In genomic region chr16:89596061-89596689, GRCh38 we compare ENCODE assay signal across 15 cellular contexts. TPM values are rescaled to one million over a fixed set of nuclear protein-coding genes. Genes with fewer than 3 reads are reported as not detected.
A peak's percentile ranks its signal among the peaks of the same experiment; 100 is the strongest.
DNase-seq lines count a peak whose midpoint lies in the region; ATAC-seq, FAIRE-seq and TF ChIP-seq lines count a peak whose summit lies in the region.
"Had no signal": no experiment of that assay in that cellular context is flagged by ENCODE, and none has a peak within 500 bp of the region (broad histone marks: within the 10 kb centered on the region; RNA-seq: fewer than 3 reads in every experiment).

No MANE protein-coding gene starts in this region.

- H3K4ac ChIP-seq in IMR-90 (ENCODE audit: low read depth, low read length): no peak overlapping the region
- H3K4ac ChIP-seq in H1 (replicated peaks; ENCODE audit: insufficient read length, low read depth, low read length): no peak overlapping the region
- no peak overlapping the region for H3K4ac ChIP-seq in neuronal stem cell (ENCODE audit: low read length)

- DNase-seq in CD8-positive, alpha-beta memory T cell: no peak
- no peak for DNase-seq in IMR-90
- DNase-seq in H1 (ENCODE audit: low read depth in 1 of 2, low spot score in 2 of 2): no peak
- DNase-seq in neuronal stem cell (ENCODE audit: low spot score): no peak
- no peak for DNase-seq in NCI-H1930 (lab: John Stamatoyannopoulos, UW)
- no peak for DNase-seq in PC-3
- DNase-seq: Calu3, DMS 273 treated with DMSO at 0.1 percent for 48 hours had no signal

- no peaks in the 10 kb centered on the region for H3K9me2 ChIP-seq in PC-3 (replicated peaks; ENCODE audit: low read length)

- no peak overlapping the region for H3K4me2 ChIP-seq in IMR-90 (ENCODE audit: low read depth, low read length)
- H3K4me2 ChIP-seq in H1 (ENCODE audit: insufficient read depth in 1 of 2, low read depth in 2 of 2, low read length in 2 of 2): no peak overlapping the region
- no peak overlapping the region for H3K4me2 ChIP-seq in neuronal stem cell (ENCODE audit: insufficient read depth, low read length, poor library complexity, severe bottlenecking)
- no peak overlapping the region for H3K4me2 ChIP-seq in PC-3 (ENCODE audit: low read length)
- H3K4me2 ChIP-seq: KMS-11 had no signal

- no peaks in the 10 kb centered on the region; the same call in 1 of the 2 replicates for H3K9me1 ChIP-seq in IMR-90 (ENCODE audit: insufficient read depth, low read length)

- H3K23ac ChIP-seq in IMR-90 (ENCODE audit: low read depth, low read length) (no peak overlapping the region), H1 (ENCODE audit: insufficient read length) (no peak overlapping the region), neuronal stem cell (ENCODE audit: low read depth, low read length, poor library complexity) (peak overlapping the region; percentile 40)

- no peak for TF ChIP-seq EP300 in H1 (IDR thresholded peaks at IDR 0.05; ENCODE audit: borderline replicate concordance in 1 of 2, low read depth in 2 of 2, low read length in 2 of 2)

- no peaks in the 10 kb centered on the region for H3K36me3 Mint-ChIP-seq in CD8-positive, alpha-beta memory T cell
- H3K36me3 Mint-ChIP-seq: CD14-positive monocyte, IgD-negative memory B cell had no signal

- no peak overlapping the region for H3K4me3 ChIP-seq in CD8-positive, alpha-beta memory T cell (ENCODE audit: low read length)
- H3K4me3 ChIP-seq in IMR-90 (ENCODE audit: insufficient read depth, low read depth, low read length): no peak overlapping the region
- H3K4me3 ChIP-seq in H1 (ENCODE audit: extremely low read depth in 1 of 4, insufficient read depth in 2 of 4, low read depth in 3 of 4, low read length in 4 of 4): no peak overlapping the region
- peak overlapping the region in 1 of 2 donors; percentile 45 for H3K4me3 ChIP-seq in neuronal stem cell (ENCODE audit: low read length in 2 of 2)
- H3K4me3 ChIP-seq in PC-3 (ENCODE audit: low read length): no peak overlapping the region

- intact Hi-C loops in IMR-90 (cut with micrococcal nuclease): no loop called here
- intact Hi-C loops in PC-3 (cut with micrococcal nuclease): no loop called here

- in situ Hi-C loops in IMR-90 (cut with MboI; ENCODE audit: low sequenced_read_pairs): no loop called here

- no peaks in the 10 kb centered on the region for H3K27me3 Mint-ChIP-seq in CD8-positive, alpha-beta memory T cell
- H3K27me3 Mint-ChIP-seq: IgD-negative memory B cell had no signal

- dilution Hi-C loops in IMR-90 (cut with HindIII; ENCODE audit: low sequenced_read_pairs, unreplicated experiment): no loop called here

- no peak overlapping the region for H4K8ac ChIP-seq in IMR-90 (ENCODE audit: low read depth in 2 of 2, low read length in 2 of 2)
- H4K8ac ChIP-seq in H1 (ENCODE audit: extremely low read depth, insufficient read depth, low read length): no peak overlapping the region; the same call in 1 of the 2 replicates
- no peak overlapping the region for H4K8ac ChIP-seq in neuronal stem cell (ENCODE audit: low read depth, low read length)

- no peak overlapping the region for H2BK120ac ChIP-seq in IMR-90 (ENCODE audit: low read depth, low read length)
- no peak overlapping the region for H2BK120ac ChIP-seq in H1 (replicated peaks; ENCODE audit: low read depth, low read length)
- H2BK120ac ChIP-seq in neuronal stem cell (ENCODE audit: low read depth, low read length): no peak overlapping the region

- H3K9ac ChIP-seq in IMR-90 (ENCODE audit: low read depth, low read length) (no peak overlapping the region), H1 (replicated peaks in 1 of 4; ENCODE audit: extremely low read depth in 1 of 4, low read depth in 3 of 4, low read length in 3 of 4) (no peak overlapping the region), neuronal stem cell (ENCODE audit: low read depth, low read length, poor library complexity) (no peak overlapping the region), PC-3 (ENCODE audit: low read length) (no peak overlapping the region)
- H3K9ac ChIP-seq: KMS-11 had no signal

- peak overlapping the region in 7 of 8 donors; percentile 26 to 90 (median 54) for H3K27ac Mint-ChIP-seq in CD8-positive, alpha-beta memory T cell
- H3K27ac Mint-ChIP-seq: CD14-positive monocyte, IgD-negative memory B cell had no signal

- CTCF ChIA-PET in CD8-positive, alpha-beta memory T cell (lab: Charles Lee): no interaction called here
- CTCF ChIA-PET in IMR-90 (lab: Yijun Ruan, JAX) (interaction anchor here (1.1 kb wide), 1 partner anchor 12 kb away, joined by 4 read pairs; no protein-coding TSS in a partner anchor), H1 (lab: Charles Lee; ENCODE audit: partially characterized antibody) (interaction anchor here (0.5 to 0.9 kb wide), 3 partner anchors 15 to 222 kb away, joined by 3 read pairs; no protein-coding TSS in a partner anchor), PC-3 (lab: Charles Lee) (no interaction called here)

- H3K4me1 Mint-ChIP-seq in CD8-positive, alpha-beta memory T cell: peaks cover 18 to 43% (median 21%) of the 10 kb centered on the region in 3 donors
- H3K4me1 Mint-ChIP-seq: CD14-positive monocyte had no signal

- H3K79me1 ChIP-seq in IMR-90 (ENCODE audit: low read depth in 1 of 2, low read length in 2 of 2) (no peaks in the 10 kb centered on the region), H1 (ENCODE audit: low read depth, low read length) (no peaks in the 10 kb centered on the region), neuronal stem cell (ENCODE audit: low read depth, low read length) (no peaks in the 10 kb centered on the region)

- H3K4me1 ChIP-seq in CD8-positive, alpha-beta memory T cell (ENCODE audit: insufficient read depth, low read length): peaks cover 11% of the 10 kb centered on the region
- H3K4me1 ChIP-seq in IMR-90 (ENCODE audit: control insufficient read depth, insufficient read depth, low read length) (no peaks in the 10 kb centered on the region), H1 (replicated peaks in 1 of 4; ENCODE audit: control insufficient read depth in 3 of 4, insufficient read depth in 4 of 4, low read length in 3 of 4) (no peaks in the 10 kb centered on the region; a peak in 1 of 7 replicates), neuronal stem cell (ENCODE audit: control insufficient read depth in 2 of 2, insufficient read depth in 1 of 2, low read depth in 1 of 2, low read length in 2 of 2) (peaks cover 6 to 19% of the 10 kb centered on the region in 2 donors), PC-3 (ENCODE audit: insufficient read depth, low read length) (no peaks in the 10 kb centered on the region)

- H4K20me1 ChIP-seq in IMR-90 (ENCODE audit: insufficient read depth, low read length) (no peaks in the 10 kb centered on the region), H1 (replicated peaks in 1 of 2; ENCODE audit: control insufficient read depth in 1 of 2, insufficient read depth in 2 of 2, low read length in 2 of 2) (peaks cover 0 to 7% of the 10 kb centered on the region in 2 experiments), PC-3 (ENCODE audit: low read length) (no peaks in the 10 kb centered on the region)

- H2BK15ac ChIP-seq in IMR-90 (ENCODE audit: low read depth, low read length) (no peak overlapping the region), H1 (ENCODE audit: low read length) (no peak overlapping the region), neuronal stem cell (ENCODE audit: low read length) (no peak overlapping the region)

- H2AK9ac ChIP-seq in IMR-90 (replicated peaks; ENCODE audit: low read depth, low read length, poor library complexity): no peak overlapping the region

- H3K79me2 ChIP-seq in H1 (ENCODE audit: control insufficient read depth in 1 of 2, insufficient read depth in 2 of 2, low read length in 2 of 2): no peaks in the 10 kb centered on the region
- no peaks in the 10 kb centered on the region for H3K79me2 ChIP-seq in PC-3 (ENCODE audit: low read length)

- no peaks in the 10 kb centered on the region; the same call in 1 of the 2 replicates for H3K23me2 ChIP-seq in H1 (ENCODE audit: low read depth, low read length)

- no peaks in the 10 kb centered on the region for H3K9me3 Mint-ChIP-seq in CD8-positive, alpha-beta memory T cell
- H3K9me3 Mint-ChIP-seq: IgD-negative memory B cell had no signal

- no peak overlapping the region for H3K4me3 Mint-ChIP-seq in CD8-positive, alpha-beta memory T cell
- H3K4me3 Mint-ChIP-seq: CD14-positive monocyte had no signal

- POLR2A ChIA-PET in CD8-positive, alpha-beta memory T cell (lab: Charles Lee): no interaction called here
- POLR2A ChIA-PET in IMR-90 (lab: Charles Lee; ENCODE audit: unreplicated experiment): no interaction called here
- POLR2A ChIA-PET in H1 (lab: Charles Lee; ENCODE audit: partially characterized antibody): interaction anchor here (0.9 to 2.5 kb wide), 5 partner anchors 10 to 326 kb away, joined by 3 to 8 read pairs (median 3); no protein-coding TSS in a partner anchor
- POLR2A ChIA-PET in PC-3 (lab: Charles Lee; ENCODE audit: unreplicated experiment): no interaction called here

- BruUV-seq in IMR-90 (replicated peaks; lab: Mats Ljungman, UMichigan): no TSS peak
- no TSS peak for BruUV-seq in PC-3 (replicated peaks; lab: Mats Ljungman, UMichigan)

- 0 out of 2 replicates have a peak overlapping the region, but pooled peaks have one; percentile 39 for H2BK12ac ChIP-seq in H1 (ENCODE audit: low read depth, low read length)
- H2BK12ac ChIP-seq in neuronal stem cell (ENCODE audit: low read length): peak overlapping the region; percentile 50

- 88% methylated on average over 7 of the region's 25 CpGs; no CpG with 5 or more reads in 1 of the 2 experiments for WGBS in IMR-90 (ENCODE audit: extremely low coverage in 2 of 2, insufficient read length in 1 of 2), 2 experiments
- 94% methylated on average over 25 of the region's 25 CpGs; no CpG with 5 or more reads in 1 of the 2 experiments for WGBS in H1 (ENCODE audit: extremely low coverage in 1 of 2, insufficient coverage in 1 of 2, insufficient read length in 1 of 2, insufficient replicate concordance in 2 of 2, low coverage in 1 of 2, low lambda C conversion rate in 2 of 2, missing lambda C conversion rate in 1 of 2), 2 experiments
- no CpG with 5 or more reads among the region's 25 CpGs for WGBS in neuronal stem cell (ENCODE audit: extremely low coverage in 2 of 2, insufficient read length in 2 of 2, insufficient replicate concordance in 1 of 2), 2 donors

- no peak for TF ChIP-seq RAD21 in IMR-90 (IDR thresholded peaks at IDR 0.05; ENCODE audit: low read length)
- no peak for TF ChIP-seq RAD21 in H1 (IDR thresholded peaks at IDR 0.05 in 1 of 2, conservative IDR thresholded peaks at IDR 0.05 in 1 of 2; ENCODE audit: low read depth in 2 of 2, low read length in 2 of 2)

- H3K27me3 ChIP-seq in CD8-positive, alpha-beta memory T cell (ENCODE audit: insufficient read depth, low read length, poor library complexity, severe bottlenecking): no peaks in the 10 kb centered on the region
- H3K27me3 ChIP-seq in IMR-90 (ENCODE audit: control insufficient read depth, insufficient read depth, low read length) (no peaks in the 10 kb centered on the region), H1 (replicated peaks in 1 of 4; ENCODE audit: control insufficient read depth in 3 of 4, extremely low read depth in 1 of 4, insufficient read depth in 3 of 4, low read length in 3 of 4) (no peaks in the 10 kb centered on the region), neuronal stem cell (ENCODE audit: control insufficient read depth in 3 of 3, insufficient read depth in 3 of 3, low read depth in 1 of 3, low read length in 3 of 3) (no peaks in the 10 kb centered on the region), PC-3 (ENCODE audit: low read length) (no peaks in the 10 kb centered on the region)

- H3K9me3 ChIP-seq in CD8-positive, alpha-beta memory T cell (ENCODE audit: low read length): no peaks in the 10 kb centered on the region
- no peaks in the 10 kb centered on the region for H3K9me3 ChIP-seq in IMR-90 (ENCODE audit: control insufficient read depth, insufficient read depth, low read length)
- no peaks in the 10 kb centered on the region for H3K9me3 ChIP-seq in H1 (ENCODE audit: insufficient read depth in 2 of 2, low read depth in 1 of 2, low read length in 1 of 2)
- peaks cover 0 to 3% of the 10 kb centered on the region in 2 donors for H3K9me3 ChIP-seq in neuronal stem cell (replicated peaks in 1 of 2; ENCODE audit: control insufficient read depth in 2 of 2, insufficient read depth in 1 of 2, low read depth in 1 of 2, low read length in 2 of 2)
- no peaks in the 10 kb centered on the region for H3K9me3 ChIP-seq in PC-3 (ENCODE audit: low read length)

- no peak overlapping the region for H2AFZ ChIP-seq in IMR-90 (replicated peaks; ENCODE audit: low read length, poor library complexity)
- no peak overlapping the region for H2AFZ ChIP-seq in H1 (ENCODE audit: low read length)
- H2AFZ ChIP-seq in neuronal stem cell (ENCODE audit: low read length): no peak overlapping the region
- no peak overlapping the region for H2AFZ ChIP-seq in PC-3 (ENCODE audit: low read length)

- FAIRE-seq in H1 (lab: Jason Lieb, UNC): no peak
- FAIRE-seq: H54 had no signal

- H4K91ac ChIP-seq in IMR-90 (ENCODE audit: insufficient read depth, low read depth, low read length): no peak overlapping the region
- H4K91ac ChIP-seq in H1 (replicated peaks; ENCODE audit: insufficient read length, low read length): no peak overlapping the region
- no peak overlapping the region for H4K91ac ChIP-seq in neuronal stem cell (ENCODE audit: low read depth, low read length, poor library complexity)

- H3K18ac ChIP-seq in IMR-90 (ENCODE audit: low read depth, low read length) (no peak overlapping the region), H1 (ENCODE audit: extremely low read depth, low read length) (no peak overlapping the region; the same call in 1 of the 2 replicates), neuronal stem cell (ENCODE audit: low read length) (peak overlapping the region; percentile 5)

- no peak for TF ChIP-seq POLR2A in IMR-90 (IDR thresholded peaks at IDR 0.05; ENCODE audit: low read depth, low read length)
- no peak for TF ChIP-seq POLR2A in H1 (IDR thresholded peaks at IDR 0.05; ENCODE audit: control extremely low read depth in 1 of 2, low read depth in 2 of 2, low read length in 2 of 2)

- no peak overlapping the region for H3K27ac ChIP-seq in CD8-positive, alpha-beta memory T cell (ENCODE audit: low read depth, low read length)
- H3K27ac ChIP-seq in IMR-90 (ENCODE audit: insufficient read depth, low read length): no peak overlapping the region
- H3K27ac ChIP-seq in H1 (ENCODE audit: low read depth, low read length): no peak overlapping the region
- no peak overlapping the region for H3K27ac ChIP-seq in neuronal stem cell (replicated peaks; ENCODE audit: low read length)
- no peak overlapping the region for H3K27ac ChIP-seq in PC-3 (ENCODE audit: low read length)
- H3K27ac ChIP-seq: KMS-11 had no signal

- H2BK5ac ChIP-seq in IMR-90 (ENCODE audit: low read depth, low read length, poor library complexity, severe bottlenecking): no peak overlapping the region
- H2BK5ac ChIP-seq in H1 (ENCODE audit: low read depth, low read length): peak overlapping the region; percentile 60; the same call in 1 of the 2 replicates
- H2BK5ac ChIP-seq in neuronal stem cell (ENCODE audit: low read length): peak overlapping the region; percentile 77

- ATAC-seq in IMR-90 (ENCODE audit: low read depth) (no peak), HG02763 (IDR thresholded peaks at IDR 0.05; ENCODE audit: unreplicated experiment) (no peak), PC-3 (no peak)

- no peaks in the 10 kb centered on the region for H3K36me3 ChIP-seq in CD8-positive, alpha-beta memory T cell (ENCODE audit: insufficient read depth, low read length)
- no peaks in the 10 kb centered on the region; the same call in 1 of the 2 replicates for H3K36me3 ChIP-seq in IMR-90 (ENCODE audit: control insufficient read depth, insufficient read depth, low read length)
- H3K36me3 ChIP-seq in H1 (ENCODE audit: control insufficient read depth in 2 of 4, insufficient read depth in 4 of 4, low read length in 3 of 4): 0 out of 8 replicates have a peak, but pooled peaks cover 0 to 2% (median 0%) of the 10 kb centered on the region in 4 experiments
- no peaks in the 10 kb centered on the region for H3K36me3 ChIP-seq in neuronal stem cell (replicated peaks in 1 of 2; ENCODE audit: control insufficient read depth in 2 of 2, insufficient read depth in 2 of 2, low read length in 2 of 2)
- no peaks in the 10 kb centered on the region; the same call in 1 of the 2 replicates for H3K36me3 ChIP-seq in PC-3 (ENCODE audit: low read depth, low read length)

- TF ChIP-seq CTCF in IMR-90 (conservative IDR thresholded peaks at IDR 0.05; ENCODE audit: low read depth, low read length) (no peak), H1 (IDR thresholded peaks at IDR 0.05; ENCODE audit: control extremely low read depth in 1 of 3, insufficient read depth in 1 of 3, low read depth in 1 of 3, low read length in 3 of 3) (no peak), PC-3 (conservative IDR thresholded peaks at IDR 0.05; ENCODE audit: low read depth, low read length) (no peak)

- H2AK5ac ChIP-seq in IMR-90 (ENCODE audit: low read depth, low read length) (no peak overlapping the region), H1 (ENCODE audit: low read depth, low read length) (no peak overlapping the region), neuronal stem cell (ENCODE audit: low read depth, low read length) (peak overlapping the region; percentile 45)

- H2BK20ac ChIP-seq in IMR-90 (ENCODE audit: low read depth, low read length): no peak overlapping the region
- no peak overlapping the region for H2BK20ac ChIP-seq in H1 (ENCODE audit: low read length)

- H3K56ac ChIP-seq in IMR-90 (ENCODE audit: extremely low read depth, insufficient read depth, low read length) (no peak overlapping the region), H1 (replicated peaks; ENCODE audit: insufficient read length, low read depth, low read length) (no peak overlapping the region)

- H3F3A ChIP-seq in PC-3 (ENCODE audit: low read length, unreplicated experiment): no peaks in the 10 kb centered on the region

- H3K14ac ChIP-seq in IMR-90 (replicated peaks; ENCODE audit: low read depth, low read length) (no peak overlapping the region), H1 (ENCODE audit: insufficient read length) (no peak overlapping the region), neuronal stem cell (ENCODE audit: low read length) (no peak overlapping the region)

- H4K5ac ChIP-seq in IMR-90 (ENCODE audit: low read depth, low read length): no peak overlapping the region
- no peak overlapping the region for H4K5ac ChIP-seq in H1 (ENCODE audit: insufficient read length, low read depth, low read length)

RNA-seq across cellular contexts. Expression of gene DPEP1, which starts 17.3 kb away (rescaled TPM):
- not detected for total RNA-seq in CD8-positive, alpha-beta memory T cell
- polyA plus RNA-seq in CD8-positive, alpha-beta memory T cell: not detected
- total RNA-seq in IMR-90 (2012; rRNA removed) (not detected in 2 replicates), PC-3 (2014; rRNA removed) (0.23 TPM in 1 of 2 replicates, not detected in the other)
- polyA plus RNA-seq in IMR-90 (2012; rRNA removed) (not detected in 2 replicates), H1 (2011; rRNA removed) (2.8 and 3.9 TPM in 2 replicates)
- polyA plus RNA-seq in IMR-90 (2012; cell fraction: cytosol; rRNA removed): not detected in 2 replicates
- not detected in 2 replicates for polyA plus RNA-seq in IMR-90 (2012; cell fraction: nucleus; rRNA removed; ENCODE audit: low replicate concordance)
- 2.5 and 3.1 TPM in 2 replicates for total RNA-seq in H1 (2021; fragmentation: NEBNext Ultra II Directional; extraction: Animal tissue kit (Norgen Biotek cat#: 25700))
- polyA plus RNA-seq in H1 (2011; cell fraction: cytosol; rRNA removed): 3.1 TPM
- 12.5 TPM for polyA plus RNA-seq in H1 (2011; cell fraction: nucleus; rRNA removed)
- polyA plus RNA-seq in H1 (2012, experiment 1 of 2): 0.73 to 2.7 TPM (median 2.0 TPM) in 4 replicates
- 1.3 TPM for polyA plus RNA-seq in H1 (2012, experiment 2 of 2)
- 5.7 TPM for polyA plus RNA-seq in H1 (2013, experiment 1 of 2)
- polyA plus RNA-seq in H1 (2013, experiment 2 of 2): 5.7 TPM
- polyA minus RNA-seq in H1 (2011; rRNA and poly(A)+ RNA removed): 1.1 and 1.7 TPM in 2 replicates
- polyA minus RNA-seq in H1 (2011; cell fraction: cytosol; rRNA and poly(A)+ RNA removed): 0.73 TPM
- polyA minus RNA-seq in H1 (2011; cell fraction: nucleus; rRNA and poly(A)+ RNA removed): 1.6 TPM
- 1.1 TPM for polyA plus RNA-seq in neuronal stem cell (2013, experiment 1 of 2)
- polyA plus RNA-seq in neuronal stem cell (2013, experiment 2 of 2): 0.79 TPM
- total RNA-seq: Calu3, Daoy had no signal
- polyA plus RNA-seq: BJ, CD14-positive monocyte, IgD-negative memory B cell had no signal

RNA-seq across cellular contexts. Expression of gene CPNE7, which starts 20.6 kb away (rescaled TPM):
- 1 to 10 TPM; 3.2 to 6.1 TPM for total RNA-seq in CD8-positive, alpha-beta memory T cell
- polyA plus RNA-seq in CD8-positive, alpha-beta memory T cell: 12.9 TPM
- 5.0 and 5.4 TPM in 2 replicates for total RNA-seq in IMR-90 (2012; rRNA removed)
- 17.4 and 17.7 TPM in 2 replicates for polyA plus RNA-seq in IMR-90 (2012; rRNA removed)
- polyA plus RNA-seq in IMR-90 (2012; cell fraction: cytosol; rRNA removed): 5.8 and 13.6 TPM in 2 replicates
- polyA plus RNA-seq in IMR-90 (2012; cell fraction: nucleus; rRNA removed; ENCODE audit: low replicate concordance): 145 and 321 TPM in 2 replicates
- total RNA-seq in H1 (2021; fragmentation: NEBNext Ultra II Directional; extraction: Animal tissue kit (Norgen Biotek cat#: 25700)): 21.7 and 23.7 TPM in 2 replicates
- polyA plus RNA-seq in H1 (2011; rRNA removed): 10.0 and 17.2 TPM in 2 replicates
- polyA plus RNA-seq in H1 (2011; cell fraction: cytosol; rRNA removed): 14.5 TPM
- 64.5 TPM for polyA plus RNA-seq in H1 (2011; cell fraction: nucleus; rRNA removed)
- polyA plus RNA-seq in H1 (2012, experiment 1 of 2): 18.4 to 21.5 TPM (median 20.9 TPM) in 4 replicates
- polyA plus RNA-seq in H1 (2012, experiment 2 of 2): 9.1 TPM
- polyA plus RNA-seq in H1 (2013, experiment 1 of 2): 11.5 TPM
- 11.1 TPM for polyA plus RNA-seq in H1 (2013, experiment 2 of 2)
- polyA minus RNA-seq in H1 (2011; rRNA and poly(A)+ RNA removed): 6.3 and 6.8 TPM in 2 replicates
- 10.2 TPM for polyA minus RNA-seq in H1 (2011; cell fraction: cytosol; rRNA and poly(A)+ RNA removed)
- polyA minus RNA-seq in H1 (2011; cell fraction: nucleus; rRNA and poly(A)+ RNA removed): 9.5 TPM
- 1.4 TPM for polyA plus RNA-seq in neuronal stem cell (2013, experiment 1 of 2)
- 1.6 TPM for polyA plus RNA-seq in neuronal stem cell (2013, experiment 2 of 2)
- total RNA-seq in PC-3 (2014; rRNA removed): 29.7 and 49.2 TPM in 2 replicates
- polyA plus RNA-seq: CD14-positive monocyte, IgD-negative memory B cell had no signal

RNA-seq across cellular contexts. Expression of gene RPL13, which starts 35.7 kb away (rescaled TPM):
- 1,000 to 10,000 TPM; 2,710 to 2,878 TPM for total RNA-seq in CD8-positive, alpha-beta memory T cell
- polyA plus RNA-seq in CD8-positive, alpha-beta memory T cell: 5,211 TPM
- total RNA-seq in IMR-90 (2012; rRNA removed): 1,549 and 2,098 TPM in 2 replicates
- polyA plus RNA-seq in IMR-90 (2012; rRNA removed): 3,527 and 5,396 TPM in 2 replicates
- polyA plus RNA-seq in IMR-90 (2012; cell fraction: cytosol; rRNA removed): 7,098 and 10,427 TPM in 2 replicates
- 1,689 and 3,565 TPM in 2 replicates for polyA plus RNA-seq in IMR-90 (2012; cell fraction: nucleus; rRNA removed; ENCODE audit: low replicate concordance)
- total RNA-seq in H1 (2021; fragmentation: NEBNext Ultra II Directional; extraction: Animal tissue kit (Norgen Biotek cat#: 25700)): 2,162 and 2,205 TPM in 2 replicates
- polyA plus RNA-seq in H1 (2011; rRNA removed): 7,384 and 8,839 TPM in 2 replicates
- 6,622 TPM for polyA plus RNA-seq in H1 (2011; cell fraction: cytosol; rRNA removed)
- polyA plus RNA-seq in H1 (2011; cell fraction: nucleus; rRNA removed): 4,056 TPM
- polyA plus RNA-seq in H1 (2012, experiment 1 of 2): 2,424 to 3,736 TPM (median 3,320 TPM) in 4 replicates
- 5,566 TPM for polyA plus RNA-seq in H1 (2012, experiment 2 of 2)
- 2,736 TPM for polyA plus RNA-seq in H1 (2013, experiment 1 of 2)
- 2,737 TPM for polyA plus RNA-seq in H1 (2013, experiment 2 of 2)
- polyA minus RNA-seq in H1 (2011; rRNA and poly(A)+ RNA removed): 403 and 524 TPM in 2 replicates
- 1,899 TPM for polyA minus RNA-seq in H1 (2011; cell fraction: cytosol; rRNA and poly(A)+ RNA removed)
- polyA minus RNA-seq in H1 (2011; cell fraction: nucleus; rRNA and poly(A)+ RNA removed): 1,945 TPM
- 5,003 TPM for polyA plus RNA-seq in neuronal stem cell (2013, experiment 1 of 2)
- 4,966 TPM for polyA plus RNA-seq in neuronal stem cell (2013, experiment 2 of 2)
- total RNA-seq in PC-3 (2014; rRNA removed): 3,236 and 3,323 TPM in 2 replicates

Comparison
In these comparisons a context has a peak if more than half of its experiments do, and no peak if none do; other contexts are left out.
1. CTCF ChIA-PET loops: an anchor here in IMR-90 (1.1 kb wide) and H1 (0.5 to 0.9 kb wide); none called in CD8-positive, alpha-beta memory T cell and PC-3.